ENCODE assay signal across 21 cellular contexts in genomic region chr4:15075875-15076274, GRCh38.
"Had no signal": no experiment of that assay in that cellular context is flagged by ENCODE, and none has a peak within 500 bp of the region (broad histone marks: within the 10 kb centered on the region; RNA-seq: fewer than 3 reads in every experiment).

No MANE protein-coding gene starts in this region.

- H3K27ac ChIP-seq: colonic mucosa, epithelial cell of prostate, esophagus muscularis mucosa, foreskin keratinocyte, gastroesophageal sphincter, heart left ventricle, left lung, lower lobe of right lung had no signal

- H3K9me3 ChIP-seq: colonic mucosa had no signal

- FAIRE-seq: endothelial cell of umbilical vein, islet of Langerhans, keratinocyte had no signal

- H3K36me3 ChIP-seq: colonic mucosa, left lung, lower lobe of right lung had no signal

- ATAC-seq: foreskin keratinocyte, gastroesophageal sphincter, heart left ventricle, left cardiac atrium, left lung, left ventricle myocardium superior, lower lobe of right lung, mucosa of descending colon had no signal

- H3K27me3 ChIP-seq: colonic mucosa, esophagus muscularis mucosa, foreskin keratinocyte, gastroesophageal sphincter, heart left ventricle, left lung had no signal

- H3K4me1 ChIP-seq: colonic mucosa, esophagus muscularis mucosa, foreskin keratinocyte, gastroesophageal sphincter, lower lobe of right lung had no signal

- H3K4me3 ChIP-seq: colonic mucosa, esophagus muscularis mucosa, gastroesophageal sphincter, heart left ventricle, left lung, lower lobe of right lung, mucosa of descending colon had no signal

- DNase-seq: colonic mucosa; cortex of kidney; effector CD4-positive, alpha-beta T cell; effector memory CD4-positive, alpha-beta T cell; erythroblast; foreskin keratinocyte; heart left ventricle; hippocampal formation; left cardiac atrium; left lung; left ventricle myocardium superior; lower lobe of right lung; mesenchymal stem cell; mucosa of descending colon; naive B cell had no signal
